Comparison of ENCODE assay signal across 8 cellular contexts in genomic region chr12:55729592-55730446, GRCh38. TPM values are rescaled to one million over a fixed set of nuclear protein-coding genes. Genes with fewer than 3 reads are reported as not detected.
DNase-seq lines count a peak whose midpoint lies in the region; ATAC-seq and TF ChIP-seq lines count a peak whose summit lies in the region.

No MANE protein-coding gene starts in this region.

- peak overlapping the region; percentile 99 for H3K4me2 ChIP-seq in Karpas-422 (ENCODE audit: low read depth, low read length, poor library complexity, severe bottlenecking)

- peak overlapping the region; percentile 95 for H3K4me3 ChIP-seq in Karpas-422 (ENCODE audit: low read length)
- peak overlapping the region; percentile 71 for H3K4me3 ChIP-seq in neuron (ENCODE audit: low read length)
- H3K4me3 ChIP-seq in upper lobe of left lung: peak overlapping the region; percentile 55 to 90 (median 84)

- peak in 3 of 4 donors; percentile 24 to 58 (median 31) for TF ChIP-seq POLR2A in upper lobe of left lung (IDR thresholded peaks at IDR 0.05)

- no peaks in the 10 kb centered on the region for H3K9me3 ChIP-seq in Karpas-422 (ENCODE audit: low read length)
- H3K9me3 ChIP-seq in neuron (ENCODE audit: low read length): no peaks in the 10 kb centered on the region
- no peaks in the 10 kb centered on the region for H3K9me3 ChIP-seq in upper lobe of left lung

- H2AFZ ChIP-seq in Karpas-422 (ENCODE audit: low read length): peak overlapping the region; percentile 95
- peak overlapping the region; percentile 29 for H2AFZ ChIP-seq in neuron (ENCODE audit: low read depth, low read length)

- in situ Hi-C loops in G401 (cut with HindIII; ENCODE audit: low sequenced_read_pairs): no loop called here

- DNase-seq in G401 (ENCODE audit: low spot score): peak; percentile 90
- peak; percentile 87 for DNase-seq in Karpas-422
- DNase-seq in RKO (ENCODE audit: low spot score): peak; percentile 93
- DNase-seq in activated naive CD4-positive, alpha-beta T cell treated with anti-CD3 and anti-CD28 coated beads, Interleukin-2, amount 50 U/mL, for 16 hours: peak; percentile 66
- DNase-seq in germinal center (ENCODE audit: low spot score): peak; percentile 61
- peak; percentile 85 to 95 for DNase-seq in upper lobe of left lung

- ATAC-seq in GM21825 (IDR thresholded peaks at IDR 0.05; ENCODE audit: unreplicated experiment): peak; percentile 51
- ATAC-seq in upper lobe of left lung (ENCODE audit: low FRiP score in 2 of 2): peak; percentile 86 to 88

- peak overlapping the region; percentile 60 for H3K27ac ChIP-seq in Karpas-422 (ENCODE audit: low read length)
- peak overlapping the region; percentile 98 to 100 (median 98) for H3K27ac ChIP-seq in upper lobe of left lung

- no peak for TF ChIP-seq CTCF in upper lobe of left lung (IDR thresholded peaks at IDR 0.05)

- H3K27me3 ChIP-seq in Karpas-422 (ENCODE audit: low read length) (no peaks in the 10 kb centered on the region), neuron (ENCODE audit: insufficient read depth, low read length) (no peaks in the 10 kb centered on the region), upper lobe of left lung (no peaks in the 10 kb centered on the region)

- 0% methylated on average over 9 to 25 of the region's 25 CpGs for WGBS in upper lobe of left lung, 2 donors

- peaks cover 14% of the 10 kb centered on the region for H3K79me2 ChIP-seq in Karpas-422 (ENCODE audit: low read length)

- H3K9ac ChIP-seq in Karpas-422 (ENCODE audit: low read length): peak overlapping the region; percentile 96

- H3K4me1 ChIP-seq in Karpas-422 (ENCODE audit: low read length): peaks cover 50% of the 10 kb centered on the region
- H3K4me1 ChIP-seq in neuron (ENCODE audit: insufficient read depth, low read length): peaks cover 28% of the 10 kb centered on the region
- peaks cover 26 to 56% (median 29%) of the 10 kb centered on the region in 4 donors for H3K4me1 ChIP-seq in upper lobe of left lung

- TF ChIP-seq EP300 in upper lobe of left lung (IDR thresholded peaks at IDR 0.05): peak in 2 of 4 donors; percentile 8 to 55

- no peaks in the 10 kb centered on the region for H3K9me2 ChIP-seq in Karpas-422 (replicated peaks; ENCODE audit: insufficient read depth, low read length)

- H3K36me3 ChIP-seq in Karpas-422 (ENCODE audit: insufficient read depth, low read length): no peaks in the 10 kb centered on the region
- H3K36me3 ChIP-seq in neuron (ENCODE audit: insufficient read depth, low read length): peaks cover 19% of the 10 kb centered on the region
- H3K36me3 ChIP-seq in upper lobe of left lung: peaks cover 6 to 25% (median 23%) of the 10 kb centered on the region in 4 donors

- no peaks in the 10 kb centered on the region for H4K20me1 ChIP-seq in Karpas-422 (ENCODE audit: insufficient read depth, low read depth, low read length)

RNA-seq across cellular contexts. Expression of gene CD63, which starts 1.0 kb away (rescaled TPM):
- 897 and 1,131 TPM in 2 replicates for total RNA-seq in G401 (2014; rRNA removed; shearing (Covaris generic))
- total RNA-seq in Karpas-422 (2014; rRNA removed; shearing (Covaris generic); ENCODE audit: low replicate concordance): 150 and 266 TPM in 2 replicates
- 1,000 to 10,000 TPM in 3 of 6 donors, 100 to 1,000 TPM in 3; 399 to 1,448 (median 972) TPM for total RNA-seq in upper lobe of left lung

RNA-seq across cellular contexts. Expression of gene RDH5, which starts 9.6 kb away (rescaled TPM):
- total RNA-seq in G401 (2014; rRNA removed; shearing (Covaris generic)): 2.5 and 4.3 TPM in 2 replicates
- total RNA-seq in Karpas-422 (2014; rRNA removed; shearing (Covaris generic); ENCODE audit: low replicate concordance): 12.4 and 12.8 TPM in 2 replicates
- 10 to 100 TPM in 1 of 6 donors, 1 to 10 TPM in 5; 3.8 to 37.7 (median 5.6) TPM for total RNA-seq in upper lobe of left lung

RNA-seq across cellular contexts. Expression of gene GDF11, which starts 13.1 kb away (rescaled TPM):
- 16.2 and 29.2 TPM in 2 replicates for total RNA-seq in G401 (2014; rRNA removed; shearing (Covaris generic))
- 2.9 and 7.8 TPM in 2 replicates for total RNA-seq in Karpas-422 (2014; rRNA removed; shearing (Covaris generic); ENCODE audit: low replicate concordance)
- total RNA-seq in upper lobe of left lung: 1 to 10 TPM; 1.0 to 6.8 (median 2.3) TPM

RNA-seq across cellular contexts. Expression of gene BLOC1S1, which starts 14.0 kb away (rescaled TPM):
- total RNA-seq in G401 (2014; rRNA removed; shearing (Covaris generic)): 60.2 and 73.7 TPM in 2 replicates
- total RNA-seq in Karpas-422 (2014; rRNA removed; shearing (Covaris generic); ENCODE audit: low replicate concordance): 83.4 and 191 TPM in 2 replicates
- 100 to 1,000 TPM in 5 of 6 donors, 10 to 100 TPM in 1; 34.6 to 255 (median 139) TPM for total RNA-seq in upper lobe of left lung

RNA-seq across cellular contexts. Expression of gene ITGA7, which starts 22.1 kb away (rescaled TPM):
- total RNA-seq in G401 (2014; rRNA removed; shearing (Covaris generic)): 0.58 and 3.0 TPM in 2 replicates
- 0.78 and 2.6 TPM in 2 replicates for total RNA-seq in Karpas-422 (2014; rRNA removed; shearing (Covaris generic); ENCODE audit: low replicate concordance)
- 10 to 100 TPM in 3 of 6 donors, 1 to 10 TPM in 3; 4.6 to 30.4 (median 9.0) TPM for total RNA-seq in upper lobe of left lung

Comparison
In these comparisons a context has a peak if more than half of its experiments do, and no peak if none do; other contexts are left out.
1. Peak in every context shown above with its lines: DNase-seq, ATAC-seq, H3K4me3 ChIP-seq and H3K27ac ChIP-seq.